ENCODE assay signal across 8 cellular contexts in the genomic region with DNA sequence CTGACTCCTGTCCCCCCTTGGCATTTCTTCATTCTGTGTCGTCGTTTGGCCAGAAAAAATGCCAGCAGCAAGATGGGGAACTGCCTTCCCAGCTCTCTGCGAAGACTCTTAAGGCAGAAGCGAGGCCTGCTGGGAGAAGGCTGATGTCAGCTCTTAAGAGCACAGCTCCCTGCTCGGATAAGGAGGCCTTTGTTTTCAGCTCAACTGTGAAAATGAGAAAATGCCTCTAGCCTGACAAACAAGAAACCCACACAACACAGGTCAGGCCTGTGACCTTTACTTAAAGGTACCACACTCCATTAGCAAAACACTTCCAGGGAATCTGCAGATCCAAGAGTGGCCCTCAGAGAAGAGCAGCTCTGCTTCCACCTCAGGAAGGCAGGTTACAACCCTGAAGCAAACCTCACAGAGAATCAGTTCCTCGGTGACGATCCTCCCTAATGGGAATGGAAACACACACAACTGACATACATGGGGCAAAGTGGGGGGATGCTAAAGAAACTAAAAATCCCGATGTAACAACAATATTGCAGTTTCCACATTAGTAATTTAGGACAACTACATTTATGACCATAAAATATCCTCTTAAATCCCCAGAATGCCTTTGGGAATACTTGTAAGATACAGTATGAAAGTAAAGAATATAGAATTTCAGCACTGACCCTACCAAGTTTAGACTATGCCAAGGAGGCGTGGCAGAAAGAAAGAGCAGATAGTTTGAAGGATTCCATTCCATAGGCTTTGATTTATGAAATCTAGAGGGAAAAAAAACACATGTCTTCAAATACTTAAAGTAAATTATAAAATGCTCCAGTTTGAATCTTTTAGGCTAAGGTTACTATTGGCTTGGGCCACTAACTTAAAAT. TPM values are rescaled to one million over a fixed set of nuclear protein-coding genes. Genes with fewer than 3 reads are reported as not detected.
DNase-seq lines count a peak whose midpoint lies in the region; ATAC-seq and TF ChIP-seq lines count a peak whose summit lies in the region.

No MANE protein-coding gene starts in this region.

- peak overlapping the region in 1 of 2 donors; percentile 73 for H3K27ac ChIP-seq in aorta (ENCODE audit: low read depth in 1 of 2, low read length in 2 of 2)

- peak; percentile 60 for ATAC-seq in mucosa of descending colon
- ATAC-seq in aorta (ENCODE audit: low FRiP score), result peak; percentile 78
- ATAC-seq in T-cell (replicated peaks in 1 of 4), result no peak
- no peak for ATAC-seq in HG02610 (IDR thresholded peaks at IDR 0.05; ENCODE audit: unreplicated experiment)

- peaks cover 17% of the 10 kb centered on the region for H3K27me3 Mint-ChIP-seq in endothelial cell (ENCODE audit: unreplicated experiment)
- no peaks in the 10 kb centered on the region for H3K27me3 Mint-ChIP-seq in T-cell

- H3K36me3 Mint-ChIP-seq in endothelial cell (ENCODE audit: low read depth, unreplicated experiment) (peaks cover 35% of the 10 kb centered on the region), T-cell (peaks cover 59% of the 10 kb centered on the region)

- H3K9me3 ChIP-seq in mucosa of descending colon, result no peaks in the 10 kb centered on the region
- H3K9me3 ChIP-seq in aorta (ENCODE audit: control insufficient read depth, low read length), result no peaks in the 10 kb centered on the region

- no peaks in the 10 kb centered on the region for H3K9me3 Mint-ChIP-seq in endothelial cell (ENCODE audit: unreplicated experiment)
- no peaks in the 10 kb centered on the region for H3K9me3 Mint-ChIP-seq in T-cell

- peak overlapping the region; percentile 53 for H3K4me3 Mint-ChIP-seq in endothelial cell (ENCODE audit: unreplicated experiment)
- no peak overlapping the region for H3K4me3 Mint-ChIP-seq in T-cell

- H3K4me1 ChIP-seq in mucosa of descending colon (ENCODE audit: low read depth) (peaks cover 13% of the 10 kb centered on the region), aorta (ENCODE audit: control insufficient read depth in 1 of 2, insufficient read depth in 2 of 2, low read length in 2 of 2) (peaks cover 13 to 25% of the 10 kb centered on the region in 2 donors)

- H3K27ac Mint-ChIP-seq in endothelial cell (ENCODE audit: unreplicated experiment) (peak overlapping the region; percentile 80), T-cell (no peak overlapping the region)

- H3K27me3 ChIP-seq in aorta (ENCODE audit: control insufficient read depth in 1 of 2, insufficient read depth in 2 of 2, low read length in 1 of 2), result no peaks in the 10 kb centered on the region

- CTCF ChIA-PET in T-cell (lab: Charles Lee), result no interaction called here

- intact Hi-C loops in mucosa of descending colon (cut with DNase I, micrococcal nuclease), result loop anchor here in 1 of 2 donors (10.0 kb wide), 1 partner anchor 53 kb away; a partner anchor contains a TSS
- intact Hi-C loops in aorta (cut with DNase I), result no loop called here

- peak; percentile 22 for DNase-seq in AG09319 (ENCODE audit: extremely low read depth, low read depth)
- DNase-seq in NCI-H69 (lab: John Stamatoyannopoulos, UW), result peak; percentile 56
- no peak for DNase-seq in endothelial cell (ENCODE audit: low spot score)
- DNase-seq in mucosa of descending colon, result peak in 1 of 3 donors; percentile 31
- peak in 1 of 2 donors; percentile 76 for DNase-seq in aorta
- DNase-seq in T-cell, result no peak
- DNase-seq in activated CD4-positive, alpha-beta T cell treated with anti-CD3 and anti-CD28 coated beads, Interleukin-2, amount 50 U/mL, for 4 hours, result no peak

- no peak for TF ChIP-seq CTCF in AG09319 (IDR thresholded peaks at IDR 0.05; ENCODE audit: low read depth, low read length)
- TF ChIP-seq CTCF in endothelial cell (IDR thresholded peaks at IDR 0.05; ENCODE audit: unreplicated experiment), result no peak
- TF ChIP-seq CTCF in mucosa of descending colon (IDR thresholded peaks at IDR 0.05), result no peak

- POLR2A ChIA-PET in T-cell (lab: Charles Lee), result no interaction called here

- no peak overlapping the region for H3K4me3 ChIP-seq in mucosa of descending colon
- no peak overlapping the region for H3K4me3 ChIP-seq in aorta (ENCODE audit: low read length in 2 of 2)

- WGBS in aorta, 2 donors, result 11 to 14% methylated on average over 9 of the region's 9 CpGs

- no peaks in the 10 kb centered on the region for H3K36me3 ChIP-seq in mucosa of descending colon (ENCODE audit: low read depth)
- no peaks in the 10 kb centered on the region for H3K36me3 ChIP-seq in aorta (ENCODE audit: control insufficient read depth in 1 of 2, insufficient read depth in 2 of 2, low read length in 1 of 2)

- H3K4me1 Mint-ChIP-seq in endothelial cell (ENCODE audit: unreplicated experiment) (peaks cover 83% of the 10 kb centered on the region), T-cell (peaks cover 63 to 66% (median 64%) of the 10 kb centered on the region in 3 donors)

RNA-seq across cellular contexts. Expression of a gene that starts 52.1 kb away (rescaled TPM):
- total RNA-seq in endothelial cell (ENCODE audit: unreplicated experiment) (120 TPM), mucosa of descending colon (10 to 100 TPM; 42.5 to 51.3 (median 46.4) TPM), aorta (100 to 1,000 TPM in 1 of 2 donors, 10 to 100 TPM in 1; 93.5 to 104 TPM), T-cell (10 to 100 TPM; 24.7 to 33.4 (median 28.4) TPM)
- polyA plus RNA-seq in aorta, result 10 to 100 TPM; 44.7 to 47.8 TPM

Comparison
In these comparisons a context has a peak if more than half of its experiments do, and no peak if none do; other contexts are left out.
1. DNase-seq: peak in AG09319 (single experiment) and NCI-H69 (single experiment); none in endothelial cell (single experiment), T-cell (0 of 34) and activated CD4-positive, alpha-beta T cell treated with anti-CD3 and anti-CD28 coated beads, Interleukin-2, amount 50 U/mL, for 4 hours (0 of 2).
2. ATAC-seq: peak in mucosa of descending colon (single experiment) and aorta (single experiment); none in T-cell (0 of 4) and HG02610 (single experiment).